Comparison of ENCODE assay signal across 1 cellular context in the genomic region with DNA sequence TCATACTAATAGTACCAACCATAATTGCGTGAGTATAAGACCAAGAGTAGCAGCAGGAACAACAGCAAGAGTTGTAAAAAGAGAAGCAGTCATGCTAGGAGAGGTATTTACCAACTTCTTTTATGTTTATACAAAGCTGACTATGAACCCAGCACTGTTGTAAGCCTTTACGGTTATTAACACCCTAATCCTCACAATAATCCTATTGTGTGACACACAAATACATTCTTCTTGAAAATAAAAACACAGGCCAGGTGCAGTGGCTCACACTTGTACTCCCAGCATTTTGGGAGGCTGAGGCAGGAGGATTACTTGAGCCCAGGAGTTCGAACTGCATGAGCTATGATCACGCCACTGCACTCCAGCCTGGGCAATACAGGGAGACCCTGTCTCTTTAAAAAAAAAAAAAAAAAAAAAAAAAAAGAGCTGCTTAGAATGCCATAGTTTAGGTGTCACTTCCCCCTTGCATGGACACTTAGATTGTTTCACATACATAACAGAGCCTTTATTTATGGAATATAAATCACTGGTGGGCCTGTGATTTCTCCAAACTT.
TF ChIP-seq lines count a peak whose summit lies in the region.

No MANE protein-coding gene starts in this region.

TF ChIP-seq in GM23338, 12 proteins besides CTCF, POLR2A, EP300 and RAD21 (continued from another document):
- TF ChIP-seq EZH2 (IDR thresholded peaks at IDR 0.05; ENCODE audit: low read depth, unreplicated experiment) (no peak), JUNB (IDR thresholded peaks at IDR 0.05; ENCODE audit: unreplicated experiment) (no peak)
TF ChIP-seq in GM23338: peak in this region for 0.
